In genomic region chr16:28528463-28528867, GRCh38 we compare ENCODE assay signal across 1 cellular context.
TF ChIP-seq lines count a peak whose summit lies in the region.

No MANE protein-coding gene starts in this region.

TF ChIP-seq in HepG2, 621 proteins besides CTCF, POLR2A, EP300 and RAD21 (continued from another document and continues in another):
- no peak for TF ChIP-seq POGK (CRISPR knock-in tag; conservative IDR thresholded peaks at IDR 0.05)
- no peak for TF ChIP-seq MBD4 (IDR thresholded peaks at IDR 0.05; ENCODE audit: borderline replicate concordance, low read length)
- TF ChIP-seq FOXP1 (IDR thresholded peaks at IDR 0.05) = no peak
- TF ChIP-seq FOXP1 (CRISPR knock-in tag; IDR thresholded peaks at IDR 0.05) = peak; percentile 68
- no peak for TF ChIP-seq HNRNPH1 (optimal IDR thresholded peaks at IDR 0.05; ENCODE audit: low read depth, low read length)
- no peak for TF ChIP-seq NR2F1 (CRISPR knock-in tag; IDR thresholded peaks at IDR 0.05)
- TF ChIP-seq TBX2 (CRISPR knock-in tag; IDR thresholded peaks at IDR 0.05; ENCODE audit: borderline replicate concordance) = peak; percentile 58; the same call in 1 of the 2 replicates
- TF ChIP-seq THAP11 (CRISPR knock-in tag; IDR thresholded peaks at IDR 0.05) = peak; percentile 49; the same call in 1 of the 2 replicates
- no peak for TF ChIP-seq ZBTB38 (CRISPR knock-in tag; IDR thresholded peaks at IDR 0.05)
- 0 out of 2 replicates have a peak, but pooled peaks have one; percentile 39 for TF ChIP-seq ARNTL (CRISPR knock-in tag; IDR thresholded peaks at IDR 0.05)
- TF ChIP-seq SMAD3 (CRISPR knock-in tag; IDR thresholded peaks at IDR 0.05) = no peak
- no peak for TF ChIP-seq RNF219 (CRISPR knock-in tag; IDR thresholded peaks at IDR 0.05)
- no peak for TF ChIP-seq ZBTB4 (CRISPR knock-in tag; IDR thresholded peaks at IDR 0.05; ENCODE audit: borderline replicate concordance)
- peak; percentile 96 for TF ChIP-seq ZBTB34 (CRISPR knock-in tag; IDR thresholded peaks at IDR 0.05)
- TF ChIP-seq CCAR2 (optimal IDR thresholded peaks at IDR 0.05; ENCODE audit: low read depth, low read length) = no peak
- TF ChIP-seq MTF1 (CRISPR knock-in tag; IDR thresholded peaks at IDR 0.05) = no peak
- TF ChIP-seq PAWR (CRISPR knock-in tag; IDR thresholded peaks at IDR 0.05; ENCODE audit: borderline replicate concordance) = no peak
- no peak for TF ChIP-seq TAF1 (CRISPR knock-in tag; IDR thresholded peaks at IDR 0.05)
- no peak; the same call in 1 of the 2 replicates for TF ChIP-seq HMGXB3 (CRISPR knock-in tag; IDR thresholded peaks at IDR 0.05; ENCODE audit: borderline replicate concordance)
- no peak for TF ChIP-seq ADNP (CRISPR knock-in tag; IDR thresholded peaks at IDR 0.05)
- no peak for TF ChIP-seq CHD4 (IDR thresholded peaks at IDR 0.05; ENCODE audit: borderline replicate concordance, low read length)
- no peak for TF ChIP-seq ZNF576 (CRISPR knock-in tag; IDR thresholded peaks at IDR 0.05)
- TF ChIP-seq SNAPC2 (CRISPR knock-in tag; IDR thresholded peaks at IDR 0.05) = no peak
- TF ChIP-seq SNAPC5 (CRISPR knock-in tag; IDR thresholded peaks at IDR 0.05; ENCODE audit: borderline replicate concordance) = no peak
- no peak for TF ChIP-seq ZNF749 (CRISPR knock-in tag; IDR thresholded peaks at IDR 0.05; ENCODE audit: borderline replicate concordance)
- no peak for TF ChIP-seq BATF2 (CRISPR knock-in tag; IDR thresholded peaks at IDR 0.05)
- TF ChIP-seq PATZ1 (CRISPR knock-in tag; IDR thresholded peaks at IDR 0.05) = no peak
- peak; percentile 62 for TF ChIP-seq HNF4A (CRISPR knock-in tag; IDR thresholded peaks at IDR 0.05)
- TF ChIP-seq PHF20 (CRISPR knock-in tag; IDR thresholded peaks at IDR 0.05) = no peak
- no peak for TF ChIP-seq SRSF1 (optimal IDR thresholded peaks at IDR 0.05; ENCODE audit: low read depth, low read length)
- no peak for TF ChIP-seq ZXDC (CRISPR knock-in tag; IDR thresholded peaks at IDR 0.05)
- TF ChIP-seq ZNF674 (CRISPR knock-in tag; IDR thresholded peaks at IDR 0.05; ENCODE audit: low read depth) = no peak
- TF ChIP-seq MZF1 (CRISPR knock-in tag; IDR thresholded peaks at IDR 0.05; ENCODE audit: borderline replicate concordance) = no peak
- TF ChIP-seq ZSCAN5A (CRISPR knock-in tag; IDR thresholded peaks at IDR 0.05; ENCODE audit: borderline replicate concordance) = no peak; the same call in 1 of the 2 replicates
- no peak for TF ChIP-seq GTF3A (CRISPR knock-in tag; conservative IDR thresholded peaks at IDR 0.05)
- TF ChIP-seq ZNF547 (CRISPR knock-in tag; IDR thresholded peaks at IDR 0.05) = no peak
